In genomic region chr6:124148225-124148624, GRCh38 we compare ENCODE assay signal across 23 cellular contexts.
A peak's percentile ranks its signal among the peaks of the same experiment; 100 is the strongest.
DNase-seq lines count a peak whose midpoint lies in the region; ATAC-seq and TF ChIP-seq lines count a peak whose summit lies in the region.
"Had no signal": no experiment of that assay in that cellular context is flagged by ENCODE, and none has a peak within 500 bp of the region (broad histone marks: within the 10 kb centered on the region; RNA-seq: fewer than 3 reads in every experiment).

No MANE protein-coding gene starts in this region.

- H3K9me3 ChIP-seq in mesodermal cell (ENCODE audit: control insufficient read depth, low read length) (no peaks in the 10 kb centered on the region), SK-N-SH (no peaks in the 10 kb centered on the region; the same call in 1 of the 2 replicates)
- H3K9me3 ChIP-seq: A549; BE2C; BLaER1 treated with 17β-estradiol and CSF1 and Interleukin-3, amounts not matched to agents 10 nM and 100 nM had no signal

- no peak for TF ChIP-seq EP300 in SK-N-SH (IDR thresholded peaks at IDR 0.05; ENCODE audit: borderline replicate concordance in 1 of 2, low read depth in 1 of 2, low read length in 1 of 2)

- no peak overlapping the region for H3K4me3 ChIP-seq in mesodermal cell (ENCODE audit: extremely low read depth, insufficient read depth, low read length, poor library complexity, severe bottlenecking)
- no peak overlapping the region for H3K4me3 ChIP-seq in SK-N-SH (ENCODE audit: low read depth in 2 of 2, low read length in 1 of 2)
- H3K4me3 ChIP-seq: A549; BLaER1 treated with 17β-estradiol and CSF1 and Interleukin-3, amounts not matched to agents 10 nM and 100 nM; GM12878; GM23338 had no signal

- no peaks in the 10 kb centered on the region for H3K27me3 ChIP-seq in SK-N-SH (ENCODE audit: insufficient read depth)
- H3K27me3 ChIP-seq: BE2C; BLaER1 treated with 17β-estradiol and CSF1 and Interleukin-3, amounts not matched to agents 10 nM and 100 nM had no signal

- CTCF ChIA-PET in HEK293T (lab: Yijun Ruan, JAX), result no interaction called here
- CTCF ChIA-PET in SK-N-SH (lab: Yijun Ruan, JAX), result no interaction called here
- CTCF ChIA-PET in T-cell (lab: Charles Lee), result no interaction called here

- peaks cover 0 to 8% (median 0%) of the 10 kb centered on the region in 3 donors for H3K9me3 Mint-ChIP-seq in T-cell
- H3K9me3 Mint-ChIP-seq: GM23338, H9 had no signal

- ATAC-seq in T-cell (replicated peaks in 1 of 4) (no peak), HG02588 (IDR thresholded peaks at IDR 0.05; ENCODE audit: unreplicated experiment) (no peak)
- ATAC-seq: A549, GM12878, GM23338, HCT116 had no signal

- H3K9me2 ChIP-seq in SK-N-SH, result no peaks in the 10 kb centered on the region

- no peaks in the 10 kb centered on the region for H3K4me1 Mint-ChIP-seq in T-cell
- H3K4me1 Mint-ChIP-seq: CD14-positive monocyte; CD8-positive, alpha-beta memory T cell; GM23338; H9 had no signal

- H3K4me3 Mint-ChIP-seq in T-cell, result no peak overlapping the region
- H3K4me3 Mint-ChIP-seq: CD14-positive monocyte; CD4-positive, alpha-beta T cell; CD8-positive, alpha-beta memory T cell; GM23338; H9 had no signal

- H3K36me3 ChIP-seq in mesodermal cell (ENCODE audit: control insufficient read depth, insufficient read depth, low read length) (no peaks in the 10 kb centered on the region), SK-N-SH (replicated peaks in 1 of 2; ENCODE audit: control insufficient read depth in 1 of 2, insufficient read depth in 2 of 2, low read length in 1 of 2) (no peaks in the 10 kb centered on the region)
- H3K36me3 ChIP-seq: BE2C; BLaER1 treated with 17β-estradiol and CSF1 and Interleukin-3, amounts not matched to agents 10 nM and 100 nM had no signal

- H3K27me3 Mint-ChIP-seq in T-cell, result no peaks in the 10 kb centered on the region
- H3K27me3 Mint-ChIP-seq: CD4-positive, alpha-beta T cell; CD8-positive, alpha-beta memory T cell had no signal

- no peak for TF ChIP-seq RAD21 in SK-N-SH (IDR thresholded peaks at IDR 0.05; ENCODE audit: low read length)

- H3K27ac ChIP-seq in mesodermal cell (ENCODE audit: low read depth, low read length, severe bottlenecking) (peak overlapping the region; percentile 7), SK-N-SH (ENCODE audit: low read depth in 2 of 2, low read length in 1 of 2) (no peak overlapping the region)
- H3K27ac ChIP-seq: A549; BLaER1 treated with 17β-estradiol and CSF1 and Interleukin-3, amounts not matched to agents 10 nM and 100 nM had no signal

- H4K20me1 ChIP-seq in SK-N-SH (ENCODE audit: insufficient read depth), result no peaks in the 10 kb centered on the region
- H4K20me1 ChIP-seq: BLaER1 treated with 17β-estradiol and CSF1 and Interleukin-3, amounts not matched to agents 10 nM and 100 nM had no signal

- no peak overlapping the region for H3K27ac Mint-ChIP-seq in T-cell
- H3K27ac Mint-ChIP-seq: CD14-positive monocyte; CD4-positive, alpha-beta T cell; CD8-positive, alpha-beta memory T cell; GM23338; H9 had no signal

- no peaks in the 10 kb centered on the region for H3K79me2 ChIP-seq in SK-N-SH (ENCODE audit: insufficient read depth)

- H3K4me2 ChIP-seq in SK-N-SH, result no peak overlapping the region
- H3K4me2 ChIP-seq: A549; BLaER1 treated with 17β-estradiol and CSF1 and Interleukin-3, amounts not matched to agents 10 nM and 100 nM; GM23338 had no signal

- H3K36me3 Mint-ChIP-seq in T-cell, result no peaks in the 10 kb centered on the region
- H3K36me3 Mint-ChIP-seq: CD14-positive monocyte; CD8-positive, alpha-beta memory T cell had no signal

- DNase-seq in HEK293T (ENCODE audit: extremely low spot score) (no peak), amniotic epithelial cell (ENCODE audit: low read depth) (peak; percentile 57), SK-N-SH (no peak), T-cell (no peak)
- DNase-seq: 8988T; ACHN; AML-193; BE2C; CD4-positive, alpha-beta T cell; CD8-positive, alpha-beta memory T cell; DMS 273 treated with DMSO at 0.1 percent for 48 hours; DMS79; EL; GDM1; H9 had no signal

- peaks cover 3% of the 10 kb centered on the region for H3K4me1 ChIP-seq in mesodermal cell (ENCODE audit: control insufficient read depth, insufficient read depth, low read length, poor library complexity, severe bottlenecking)
- H3K4me1 ChIP-seq in SK-N-SH (ENCODE audit: control insufficient read depth in 1 of 2, insufficient read depth in 2 of 2, low read depth in 1 of 2, low read length in 1 of 2), result no peaks in the 10 kb centered on the region
- H3K4me1 ChIP-seq: A549; BE2C; BLaER1 treated with 17β-estradiol and CSF1 and Interleukin-3, amounts not matched to agents 10 nM and 100 nM had no signal

- WGBS in mesodermal cell (ENCODE audit: insufficient coverage in 2 of 2), 2 experiments, result 80% methylated on average over 1 of the region's 2 CpGs; no CpG with 5 or more reads in 1 of the 2 experiments
- WGBS in SK-N-SH (ENCODE audit: low lambda C conversion rate), result under 1% methylated on average over 2 of the region's 2 CpGs

- no peak overlapping the region for H2AFZ ChIP-seq in SK-N-SH (ENCODE audit: low read depth)
- H2AFZ ChIP-seq: GM23338 had no signal

- POLR2A ChIA-PET in HEK293T (lab: Yijun Ruan, JAX), result no interaction called here
- POLR2A ChIA-PET in SK-N-SH (lab: Yijun Ruan, JAX), result no interaction called here
- POLR2A ChIA-PET in T-cell (lab: Charles Lee), result no interaction called here

- no peak overlapping the region for H3K9ac ChIP-seq in SK-N-SH
- H3K9ac ChIP-seq: BLaER1 treated with 17β-estradiol and CSF1 and Interleukin-3, amounts not matched to agents 10 nM and 100 nM had no signal

- TF ChIP-seq CTCF in SK-N-SH (IDR thresholded peaks at IDR 0.05), result no peak

- no peaks in the 10 kb centered on the region for H3F3A ChIP-seq in SK-N-SH (replicated peaks; ENCODE audit: insufficient read depth)

TF ChIP-seq in HEK293T, 16 proteins besides CTCF, POLR2A, EP300 and RAD21:
- TF ChIP-seq PKNOX1 (IDR thresholded peaks at IDR 0.05) (peak; percentile 70), L3MBTL2 (conservative IDR thresholded peaks at IDR 0.05) (no peak), TARDBP (IDR thresholded peaks at IDR 0.05) (no peak)

TF ChIP-seq in SK-N-SH, 30 proteins besides CTCF, POLR2A, EP300 and RAD21 (continues in another document):
- TF ChIP-seq JUND (IDR thresholded peaks at IDR 0.05) (no peak), CHD2 (IDR thresholded peaks at IDR 0.05; ENCODE audit: low read length, partially characterized antibody) (no peak), TEAD4 (IDR thresholded peaks at IDR 0.05; ENCODE audit: borderline replicate concordance, insufficient read depth) (no peak), FOSL2 (IDR thresholded peaks at IDR 0.05; ENCODE audit: borderline replicate concordance, low read depth) (no peak), ELF1 (IDR thresholded peaks at IDR 0.05) (no peak), ZBTB33 (IDR thresholded peaks at IDR 0.05; ENCODE audit: borderline replicate concordance, low read depth) (no peak), RCOR1 (IDR thresholded peaks at IDR 0.05; ENCODE audit: low read length) (no peak), RXRA (IDR thresholded peaks at IDR 0.05; ENCODE audit: borderline replicate concordance, low read depth) (no peak), GATA2 (CRISPR knock-in tag; IDR thresholded peaks at IDR 0.05) (no peak), NFIC (IDR thresholded peaks at IDR 0.05; ENCODE audit: borderline replicate concordance) (no peak), POLR2AphosphoS5 (IDR thresholded peaks at IDR 0.05; ENCODE audit: low read depth, low read length) (no peak), EZH2phosphoT487 (IDR thresholded peaks at IDR 0.05; ENCODE audit: borderline replicate concordance, low read depth) (no peak), IRF3 (IDR thresholded peaks at IDR 0.05; ENCODE audit: low read depth, low read length) (no peak), SMC3 (IDR thresholded peaks at IDR 0.05; ENCODE audit: low read depth, low read length) (no peak), MXI1 (IDR thresholded peaks at IDR 0.05; ENCODE audit: low read depth, low read length) (no peak), MAX (IDR thresholded peaks at IDR 0.05; ENCODE audit: low read depth) (no peak), TCF12 (IDR thresholded peaks at IDR 0.05) (no peak), RFX5 (IDR thresholded peaks at IDR 0.05; ENCODE audit: low read length) (no peak)
